Comparison of ENCODE assay signal across 8 cellular contexts in the genomic region with DNA sequence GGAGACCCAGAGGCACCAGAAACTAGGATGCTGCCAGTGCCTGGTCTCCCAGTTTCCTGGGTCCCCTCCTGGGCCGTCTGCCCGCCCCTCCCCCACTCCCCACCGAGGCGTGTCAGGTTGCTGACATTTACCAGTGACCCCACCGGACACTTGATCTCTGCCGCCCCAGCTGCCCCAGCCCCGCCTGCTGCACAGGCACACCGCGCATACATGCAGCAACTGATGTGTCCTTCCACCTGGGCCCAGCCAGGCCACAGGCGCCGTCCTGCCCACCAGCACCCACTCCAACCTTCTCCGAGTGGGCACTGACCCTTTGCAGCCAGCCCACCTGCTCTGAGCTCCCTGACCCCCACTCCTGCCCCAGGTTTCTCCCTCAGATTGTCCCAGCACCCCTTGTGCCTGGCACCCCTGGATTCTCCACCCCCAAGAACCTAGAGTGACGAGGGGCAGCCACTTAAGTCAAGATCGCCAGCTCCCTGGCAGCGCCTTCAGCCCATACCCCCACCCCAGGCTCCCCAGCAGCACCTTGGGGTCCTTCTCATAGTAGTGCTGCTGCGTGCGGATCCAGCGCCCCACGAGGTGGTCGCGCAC. TPM values are rescaled to one million over a fixed set of nuclear protein-coding genes. Genes with fewer than 3 reads are reported as not detected.
DNase-seq lines count a peak whose midpoint lies in the region; ATAC-seq and TF ChIP-seq lines count a peak whose summit lies in the region.
"Had no signal": no experiment of that assay in that cellular context is flagged by ENCODE, and none has a peak within 500 bp of the region (broad histone marks: within the 10 kb centered on the region; RNA-seq: fewer than 3 reads in every experiment).

No MANE protein-coding gene starts in this region.

- peaks cover 66% of the 10 kb centered on the region for H3K4me1 ChIP-seq in left ventricle myocardium inferior
- peaks cover 39 to 63% (median 54%) of the 10 kb centered on the region in 6 donors for H3K4me1 ChIP-seq in spleen
- H3K4me1 ChIP-seq: right lobe of liver had no signal

- WGBS in spleen, 5 donors, result 74 to 87% (median 78%) methylated on average over 20 to 21 of the region's 21 CpGs

- H3K27me3 ChIP-seq in left ventricle myocardium inferior (ENCODE audit: low read depth), result no peaks in the 10 kb centered on the region
- H3K27me3 ChIP-seq in spleen (replicated peaks in 1 of 7), result no peaks in the 10 kb centered on the region
- H3K27me3 ChIP-seq: right lobe of liver had no signal

- no peaks in the 10 kb centered on the region; the same call in 1 of the 2 replicates for H3K27me3 Mint-ChIP-seq in WTC11 (ENCODE audit: low read depth)
- H3K27me3 Mint-ChIP-seq: activated CD8-positive, alpha-beta memory T cell treated with anti-CD3 and anti-CD28 coated beads, Interleukin-2, amount 10 ng/mL, durations not matched to agents 7 days and 5 days had no signal

- TF ChIP-seq CTCF in WTC11 (IDR thresholded peaks at IDR 0.05) (no peak), left ventricle myocardium inferior (IDR thresholded peaks at IDR 0.05; ENCODE audit: borderline replicate concordance) (no peak), spleen (IDR thresholded peaks at IDR 0.05 in 8 of 11, conservative IDR thresholded peaks at IDR 0.05 in 3 of 11) (no peak)

- H3K4me3 ChIP-seq in left ventricle myocardium inferior (peak overlapping the region; percentile 69), spleen (no peak overlapping the region)
- H3K4me3 ChIP-seq: right lobe of liver had no signal

- DNase-seq in WTC11 (ENCODE audit: low spot score), result no peak
- no peak for DNase-seq in left ventricle myocardium inferior
- DNase-seq in spleen, result no peak
- no peak for DNase-seq in NCI-H1417 (lab: John Stamatoyannopoulos, UW)
- DNase-seq: activated CD8-positive, alpha-beta memory T cell treated with anti-CD3 and anti-CD28 coated beads, Interleukin-2, amount 10 ng/mL, durations not matched to agents 7 days and 5 days had no signal

- H3K9me3 ChIP-seq in left ventricle myocardium inferior (replicated peaks) (no peaks in the 10 kb centered on the region), spleen (no peaks in the 10 kb centered on the region)
- H3K9me3 ChIP-seq: right lobe of liver had no signal

- H3K36me3 Mint-ChIP-seq in WTC11, result peaks cover 2% of the 10 kb centered on the region

- CTCF ChIA-PET in WTC11 (lab: Charles Lee), result interaction anchor here (0.7 to 7.5 kb wide), 15 partner anchors 9 to 474 kb away, joined by 3 to 150 read pairs (median 6); a partner anchor contains a TSS

- H3K4me1 Mint-ChIP-seq in WTC11, result peaks cover 59% of the 10 kb centered on the region

- H3K27ac Mint-ChIP-seq in WTC11, result peak overlapping the region; percentile 57

- H3K36me3 ChIP-seq in left ventricle myocardium inferior, result peaks cover 16% of the 10 kb centered on the region
- H3K36me3 ChIP-seq in spleen, result peaks cover 0 to 49% (median 16%) of the 10 kb centered on the region in 6 donors

- ATAC-seq in WTC11 (no peak), GM19395 (IDR thresholded peaks at IDR 0.05; ENCODE audit: unreplicated experiment) (no peak), HG03108 (IDR thresholded peaks at IDR 0.05; ENCODE audit: unreplicated experiment) (no peak)
- ATAC-seq: activated CD8-positive, alpha-beta memory T cell treated with anti-CD3 and anti-CD28 coated beads, Interleukin-2, amount 10 ng/mL, durations not matched to agents 7 days and 5 days had no signal

- intact Hi-C loops in left ventricle myocardium inferior (cut with micrococcal nuclease) (no loop called here), spleen (cut with DNase I; ENCODE audit: low total_unique reads) (no loop called here)

- H3K27ac ChIP-seq in left ventricle myocardium inferior (replicated peaks), result peak overlapping the region; percentile 89
- H3K27ac ChIP-seq in spleen, result peak overlapping the region in 6 of 8 donors; percentile 28 to 91 (median 82)
- H3K27ac ChIP-seq: right lobe of liver had no signal

- peak overlapping the region; percentile 50 for H3K4me3 Mint-ChIP-seq in WTC11
- H3K4me3 Mint-ChIP-seq: activated CD8-positive, alpha-beta memory T cell treated with anti-CD3 and anti-CD28 coated beads, Interleukin-2, amount 10 ng/mL, durations not matched to agents 7 days and 5 days had no signal

- POLR2A ChIA-PET in WTC11 (lab: Charles Lee), result interaction anchor here (1.0 to 5.0 kb wide), 5 partner anchors 13 to 170 kb away, joined by 3 to 45 read pairs (median 6); a partner anchor contains a TSS

- H3K9me3 Mint-ChIP-seq in WTC11, result no peaks in the 10 kb centered on the region

- TF ChIP-seq POLR2A in spleen (IDR thresholded peaks at IDR 0.05), result no peak

TF ChIP-seq in WTC11, 78 proteins besides CTCF, POLR2A, EP300 and RAD21:
- TF ChIP-seq EMX1 (CRISPR knock-in tag; IDR thresholded peaks at IDR 0.05), result no peak
- TF ChIP-seq PRRX2 (CRISPR knock-in tag; IDR thresholded peaks at IDR 0.05), result 0 out of 2 replicates have a peak, but pooled peaks have one; percentile 9
TF ChIP-seq in WTC11: peak in this region for 1.

RNA-seq across cellular contexts. Expression of a gene that starts 0.5 kb away (rescaled TPM):
- total RNA-seq in WTC11 (2021) (6.6 to 8.7 TPM (median 8.2 TPM) in 3 replicates), left ventricle myocardium inferior (89.5 TPM), spleen (1 to 10 TPM; 2.7 to 7.2 (median 5.1) TPM)
- polyA plus RNA-seq in spleen, result 1 to 10 TPM; 1.7 to 2.4 (median 2.1) TPM

RNA-seq across cellular contexts. Expression of a gene that starts 15.3 kb away (rescaled TPM):
- total RNA-seq in WTC11 (2021) (31.9 to 41.5 TPM (median 40.3 TPM) in 3 replicates), left ventricle myocardium inferior (21.1 TPM), spleen (100 to 1,000 TPM; 148 to 242 (median 206) TPM)
- polyA plus RNA-seq in spleen, result 100 to 1,000 TPM; 216 to 283 (median 252) TPM

RNA-seq across cellular contexts. Expression of a gene that starts 19.1 kb away (rescaled TPM):
- total RNA-seq in WTC11 (2021) (285 to 314 TPM (median 300 TPM) in 3 replicates), left ventricle myocardium inferior (188 TPM), spleen (100 to 1,000 TPM; 359 to 585 (median 458) TPM)
- polyA plus RNA-seq in spleen, result 100 to 1,000 TPM in 2 of 3 donors, 10 to 100 TPM in 1; 54.2 to 140 (median 121) TPM

RNA-seq across cellular contexts. Expression of a gene that starts 36.2 kb away (rescaled TPM):
- total RNA-seq in WTC11 (2021), result 8.0 to 10.4 TPM (median 8.6 TPM) in 3 replicates
- total RNA-seq in left ventricle myocardium inferior, result 0.71 TPM
- total RNA-seq in spleen, result 10 to 100 TPM in 1 of 7 donors, 1 to 10 TPM in 6; 2.2 to 12.9 (median 3.3) TPM
- polyA plus RNA-seq in spleen, result 1 to 10 TPM in 1 of 3 donors, under 1 TPM in 2; 0.59 to 1.4 (median 0.61) TPM

RNA-seq across cellular contexts. Expression of a gene that starts 43.8 kb away (rescaled TPM):
- total RNA-seq in WTC11 (2021), result 24.5 to 31.6 TPM (median 28.3 TPM) in 3 replicates
- total RNA-seq in left ventricle myocardium inferior, result 7.5 TPM
- 100 to 1,000 TPM in 1 of 7 donors, 10 to 100 TPM in 6; 41.5 to 106 (median 57.4) TPM for total RNA-seq in spleen
- polyA plus RNA-seq in spleen, result 10 to 100 TPM; 40.8 to 70.8 (median 63.8) TPM
